In the genomic region with DNA sequence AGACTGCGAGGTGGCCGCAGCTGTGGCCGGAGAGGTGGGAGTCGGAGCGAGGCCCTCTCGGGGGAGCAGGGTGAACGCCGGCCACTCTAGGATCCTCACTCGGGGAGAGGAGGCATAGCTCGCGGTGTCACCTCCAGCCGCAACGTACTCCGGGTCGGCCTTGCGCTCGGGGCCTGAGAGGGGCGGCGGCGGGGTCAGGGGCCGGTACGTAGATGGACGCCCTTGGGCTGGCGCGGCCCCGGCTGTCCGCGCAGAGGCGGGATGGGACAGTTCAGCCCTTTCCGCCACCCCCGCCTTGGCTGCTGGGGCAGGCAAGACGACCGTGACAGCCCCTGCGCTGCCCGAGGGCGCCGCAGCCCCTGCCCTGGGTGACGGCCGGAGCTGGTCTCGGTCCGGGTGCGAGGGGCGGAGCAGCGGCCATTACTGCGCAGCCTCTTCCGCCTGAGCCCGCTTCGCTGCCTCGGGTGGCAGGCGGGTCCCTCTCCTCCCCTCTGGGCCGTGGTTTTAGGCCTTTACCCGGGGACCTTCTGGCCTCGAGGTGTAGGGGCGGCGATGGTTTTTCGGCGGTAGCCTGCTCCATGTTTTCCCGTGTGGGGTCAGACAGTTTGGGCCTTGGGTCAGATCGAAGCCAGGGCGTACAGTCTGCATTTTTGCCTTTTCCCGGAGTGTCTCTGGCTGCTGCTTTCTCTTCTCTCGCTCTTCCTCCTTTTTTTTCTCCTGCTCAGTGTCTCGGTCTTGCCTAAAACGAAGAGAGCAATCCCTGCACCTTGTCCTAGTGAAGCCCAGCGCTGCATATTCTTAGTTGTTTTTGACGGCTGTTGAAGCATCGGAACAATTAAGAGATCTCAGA, we compare ENCODE assay signal across 8 cellular contexts. TPM values are rescaled to one million over a fixed set of nuclear protein-coding genes. Genes with fewer than 3 reads are reported as not detected.
DNase-seq lines count a peak whose midpoint lies in the region; ATAC-seq and TF ChIP-seq lines count a peak whose summit lies in the region.

No MANE protein-coding gene starts in this region.

- 0 out of 2 replicates have a peak, but pooled peaks cover 3% of the 10 kb centered on the region for H3F3A ChIP-seq in OCI-LY1 (ENCODE audit: insufficient read depth, low read length)

- H3K4me2 ChIP-seq in OCI-LY1 (ENCODE audit: low read length) = peak overlapping the region; percentile 82

- peaks cover 30 to 57% (median 46%) of the 10 kb centered on the region in 7 donors for H3K4me1 Mint-ChIP-seq in naive thymus-derived CD4-positive, alpha-beta T cell

- no peaks in the 10 kb centered on the region for H3K36me3 ChIP-seq in OCI-LY1 (ENCODE audit: insufficient read depth, low read length)
- H3K36me3 ChIP-seq in naive thymus-derived CD4-positive, alpha-beta T cell (ENCODE audit: control insufficient read depth in 2 of 3, insufficient read depth in 3 of 3, low read length in 3 of 3) = peaks cover 0 to 7% (median 0%) of the 10 kb centered on the region in 3 experiments
- no peaks in the 10 kb centered on the region for H3K36me3 ChIP-seq in stomach

- H3K27me3 Mint-ChIP-seq in naive thymus-derived CD4-positive, alpha-beta T cell = peaks cover 0 to 18% (median 0%) of the 10 kb centered on the region in 5 donors

- H3K9me2 ChIP-seq in OCI-LY1 (ENCODE audit: low read depth, low read length) = no peaks in the 10 kb centered on the region

- H3K79me2 ChIP-seq in OCI-LY1 (ENCODE audit: insufficient read depth, low read length) = peaks cover 44% of the 10 kb centered on the region

- no peak for TF ChIP-seq EP300 in stomach (IDR thresholded peaks at IDR 0.05)

- 0 to 1% (median 0%) methylated on average over 39 to 67 of the region's 67 CpGs for WGBS in stomach, 5 donors

- H4K20me1 ChIP-seq in OCI-LY1 (ENCODE audit: insufficient read depth, low read length) = no peaks in the 10 kb centered on the region

- H3K27ac ChIP-seq in OCI-LY1 (ENCODE audit: low read depth, low read length, poor library complexity, severe bottlenecking) (peak overlapping the region; percentile 92), stomach (peak overlapping the region; percentile 97 to 99 (median 99))
- H3K27ac ChIP-seq in naive thymus-derived CD4-positive, alpha-beta T cell (ENCODE audit: low read depth, low read length) = peak overlapping the region; percentile 95

- ATAC-seq in HG03378 (IDR thresholded peaks at IDR 0.05; ENCODE audit: unreplicated experiment) (peak; percentile 59), esophagus mucosa (peak; percentile 82)
- ATAC-seq in naive thymus-derived CD4-positive, alpha-beta T cell = peak; percentile 70

- H3K4me1 ChIP-seq in OCI-LY1 (ENCODE audit: insufficient read depth, low read length, severe bottlenecking) (peaks cover 25% of the 10 kb centered on the region), stomach (peaks cover 0 to 49% (median 20%) of the 10 kb centered on the region in 4 donors)
- peaks cover 12 to 15% of the 10 kb centered on the region in 2 donors for H3K4me1 ChIP-seq in naive thymus-derived CD4-positive, alpha-beta T cell (ENCODE audit: control insufficient read depth in 2 of 2, insufficient read depth in 2 of 2, low read length in 2 of 2)

- H3K9me3 ChIP-seq in OCI-LY1 (ENCODE audit: low read length) = no peaks in the 10 kb centered on the region
- H3K9me3 ChIP-seq in naive thymus-derived CD4-positive, alpha-beta T cell (ENCODE audit: control insufficient read depth in 2 of 3, low read length in 3 of 3) = no peaks in the 10 kb centered on the region
- no peaks in the 10 kb centered on the region for H3K9me3 ChIP-seq in stomach

- peak in 2 of 4 donors; percentile 61 to 77 for TF ChIP-seq POLR2A in stomach (IDR thresholded peaks at IDR 0.05)

- H3K27me3 ChIP-seq in OCI-LY1 (ENCODE audit: insufficient read depth, low read length) = no peaks in the 10 kb centered on the region
- no peaks in the 10 kb centered on the region for H3K27me3 ChIP-seq in naive thymus-derived CD4-positive, alpha-beta T cell (ENCODE audit: control insufficient read depth in 2 of 2, insufficient read depth in 2 of 2, low read length in 2 of 2)
- no peaks in the 10 kb centered on the region for H3K27me3 ChIP-seq in stomach

- H3K27ac Mint-ChIP-seq in naive thymus-derived CD4-positive, alpha-beta T cell = peak overlapping the region; percentile 91 to 100 (median 97)

- H3K9me3 Mint-ChIP-seq in naive thymus-derived CD4-positive, alpha-beta T cell = peaks cover 0 to 1% (median 0%) of the 10 kb centered on the region in 11 donors

- intact Hi-C loops in naive thymus-derived CD4-positive, alpha-beta T cell (cut with micrococcal nuclease) = loop anchor here (1.0 to 10.0 kb wide), 18 partner anchors 9 to 1965 kb away; a partner anchor contains a TSS
- intact Hi-C loops in stomach (cut with DNase I; ENCODE audit: low total_unique reads) = no loop called here

- H3K9ac ChIP-seq in OCI-LY1 (ENCODE audit: low read length) = peak overlapping the region; percentile 87

- POLR2A ChIA-PET in naive thymus-derived CD4-positive, alpha-beta T cell (lab: Charles Lee) = interaction anchor here (0.5 to 1.5 kb wide), 11 partner anchors 9 to 1479 kb away, joined by 3 to 5 read pairs (median 3); no protein-coding TSS in a partner anchor

- peak overlapping the region; percentile 92 to 100 (median 96) for H3K4me3 Mint-ChIP-seq in naive thymus-derived CD4-positive, alpha-beta T cell

- H2AFZ ChIP-seq in OCI-LY1 (ENCODE audit: low read length) = no peak overlapping the region

- no peak for TF ChIP-seq CTCF in OCI-LY1 (IDR thresholded peaks at IDR 0.05; ENCODE audit: low read length)
- no peak for TF ChIP-seq CTCF in stomach (IDR thresholded peaks at IDR 0.05)

- H3K4me3 ChIP-seq in OCI-LY1 (ENCODE audit: low read depth, low read length, poor library complexity, severe bottlenecking) (peak overlapping the region; percentile 85), stomach (peak overlapping the region; percentile 58 to 94 (median 77))
- H3K4me3 ChIP-seq in naive thymus-derived CD4-positive, alpha-beta T cell (ENCODE audit: low read length) = peak overlapping the region; percentile 96

- H3K36me3 Mint-ChIP-seq in naive thymus-derived CD4-positive, alpha-beta T cell = peaks cover 0 to 9% (median 7%) of the 10 kb centered on the region in 5 donors

- CTCF ChIA-PET in naive thymus-derived CD4-positive, alpha-beta T cell (lab: Charles Lee) = interaction anchor here (0.7 to 1.8 kb wide), 10 partner anchors 8 to 76 kb away, joined by 3 to 8 read pairs (median 4); no protein-coding TSS in a partner anchor

- DNase-seq in CD1c-positive myeloid dendritic cell (ENCODE audit: extremely low spot score) = peak; percentile 68
- peak; percentile 64 for DNase-seq in GM19238 (ENCODE audit: insufficient read length, low spot score)
- peak; percentile 61 for DNase-seq in activated T-cell treated with anti-CD3 and anti-CD28 coated beads, Interleukin-2, amount 50 U/mL, for 1 hour
- DNase-seq in naive thymus-derived CD4-positive, alpha-beta T cell = peak in 8 of 9 donors; percentile 31 to 70 (median 46)
- peak; percentile 48 for DNase-seq in stomach

RNA-seq across cellular contexts. Expression of a gene that starts 0.5 kb away (rescaled TPM):
- 14.3 TPM for total RNA-seq in esophagus mucosa
- total RNA-seq in naive thymus-derived CD4-positive, alpha-beta T cell = 10 to 100 TPM; 17.6 to 38.1 (median 20.8) TPM
- polyA plus RNA-seq in naive thymus-derived CD4-positive, alpha-beta T cell = 10 to 100 TPM in 1 of 2 donors, 1 to 10 TPM in 1; 8.1 to 14.9 TPM
- 100 to 1,000 TPM in 1 of 5 donors, 10 to 100 TPM in 4; 14.2 to 101 (median 58.9) TPM for total RNA-seq in stomach
- polyA plus RNA-seq in stomach = 10 to 100 TPM; 16.6 to 30.5 (median 21.1) TPM

Comparison
In these comparisons a context has a peak if more than half of its experiments do, and no peak if none do; other contexts are left out.
1. Peak in every context shown above with its lines: DNase-seq, ATAC-seq, H3K4me3 ChIP-seq and H3K27ac ChIP-seq.